Comparison of ENCODE assay signal across 8 cellular contexts in genomic region chr2:55718165-55719008, GRCh38. TPM values are rescaled to one million over a fixed set of nuclear protein-coding genes. Genes with fewer than 3 reads are reported as not detected.
A peak's percentile ranks its signal among the peaks of the same experiment; 100 is the strongest.
DNase-seq lines count a peak whose midpoint lies in the region; ATAC-seq, FAIRE-seq and TF ChIP-seq lines count a peak whose summit lies in the region.

No MANE protein-coding gene starts in this region.

- H3K27me3 ChIP-seq in body of pancreas: no peaks in the 10 kb centered on the region

- peak; percentile 84 for FAIRE-seq in RCC 7860 (lab: Jason Lieb, UNC)

- H3K4me1 ChIP-seq in body of pancreas: no peaks in the 10 kb centered on the region

- peak; percentile 32 to 88 (median 77) for TF ChIP-seq CTCF in body of pancreas (IDR thresholded peaks at IDR 0.05)

- H3K27ac ChIP-seq in body of pancreas: no peak overlapping the region

- TF ChIP-seq POLR2A in body of pancreas (IDR thresholded peaks at IDR 0.05): no peak

- intact Hi-C loops in body of pancreas (cut with DNase I): loop anchor here (10.0 kb wide), 1 partner anchor 286 kb away; no protein-coding TSS in a partner anchor

- peak; percentile 53 for DNase-seq in COLO668 (lab: John Stamatoyannopoulos, UW; ENCODE audit: unreplicated experiment)
- DNase-seq in GM19240 (ENCODE audit: insufficient read length, low spot score): peak; percentile 18
- peak; percentile 68 to 78 for DNase-seq in Kasumi-1 (lab: John Stamatoyannopoulos, UW)
- peak; percentile 46 for DNase-seq in RCC 7860 (ENCODE audit: low spot score)
- DNase-seq in body of pancreas: peak; percentile 59 to 71 (median 68)
- peak; percentile 73 for DNase-seq in iris pigment epithelial cell (ENCODE audit: low read depth)
- peak; percentile 19 for DNase-seq in stimulated activated CD4-positive, alpha-beta T cell treated with anti-CD3 and anti-CD28 coated beads, Interleukin-2, amount 100 ng/mL, for 4 hours (ENCODE audit: low read depth)
- no peak for DNase-seq in GF-D8 (lab: John Stamatoyannopoulos, UW)

- H3K4me3 ChIP-seq in body of pancreas: no peak overlapping the region

- ATAC-seq in body of pancreas: no peak

- H3K9me3 ChIP-seq in body of pancreas: no peaks in the 10 kb centered on the region

- WGBS in body of pancreas, 2 donors: 17 to 24% methylated on average over 9 to 11 of the region's 11 CpGs

- no peaks in the 10 kb centered on the region for H3K36me3 ChIP-seq in body of pancreas (replicated peaks in 1 of 2; ENCODE audit: insufficient read depth in 1 of 2, low read depth in 2 of 2)

RNA-seq across cellular contexts. Expression of gene PNPT1, which starts 24.7 kb away (rescaled TPM):
- total RNA-seq in body of pancreas: 10 to 100 TPM in 1 of 2 donors, 1 to 10 TPM in 1; 5.6 to 10.1 TPM
